In the genomic region with DNA sequence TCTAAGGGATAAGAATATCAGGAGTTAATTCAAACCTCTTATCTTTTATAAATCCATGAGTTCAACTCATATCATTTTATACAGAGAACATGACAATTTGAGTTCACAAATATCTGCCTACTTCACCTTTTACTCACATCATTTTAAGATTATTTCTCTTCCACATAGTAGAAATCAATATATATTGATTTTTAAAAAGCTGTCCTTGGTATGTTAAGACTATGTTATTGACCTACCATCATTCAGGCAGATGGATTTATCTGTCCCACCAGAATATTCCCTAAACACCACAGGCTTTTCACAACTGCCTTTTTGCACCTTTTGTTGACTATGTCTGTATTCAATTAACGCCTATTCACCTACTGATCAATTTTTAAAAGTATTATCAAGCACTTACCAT, we compare ENCODE assay signal across 1 cellular context.
TF ChIP-seq lines count a peak whose summit lies in the region.

No MANE protein-coding gene starts in this region.

TF ChIP-seq in GM12878, 131 proteins besides CTCF, POLR2A, EP300 and RAD21:
- TF ChIP-seq TARDBP (IDR thresholded peaks at IDR 0.05; ENCODE audit: borderline replicate concordance) (no peak), TCF12 (IDR thresholded peaks at IDR 0.05; ENCODE audit: low read depth, low read length) (no peak), PAX5 (IDR thresholded peaks at IDR 0.05; ENCODE audit: borderline replicate concordance, low read depth, low read length) (no peak), TAF1 (IDR thresholded peaks at IDR 0.05; ENCODE audit: borderline replicate concordance, low read depth, low read length) (no peak), HCFC1 (IDR thresholded peaks at IDR 0.05; ENCODE audit: low read length) (no peak), SP1 (IDR thresholded peaks at IDR 0.05; ENCODE audit: low read depth, low read length) (no peak), YY1 (IDR thresholded peaks at IDR 0.05; ENCODE audit: low read depth, low read length) (no peak), RUNX3 (IDR thresholded peaks at IDR 0.05; ENCODE audit: low read length) (no peak), ZNF384 (IDR thresholded peaks at IDR 0.05; ENCODE audit: borderline replicate concordance, low read depth, low read length) (no peak), SIN3A (IDR thresholded peaks at IDR 0.05; ENCODE audit: low read depth, low read length) (no peak), BRCA1 (IDR thresholded peaks at IDR 0.05; ENCODE audit: low read depth, low read length) (no peak), CBX5 (IDR thresholded peaks at IDR 0.05; ENCODE audit: low read depth) (no peak), SRF (IDR thresholded peaks at IDR 0.05; ENCODE audit: low read depth in 2 of 2, low read length in 2 of 2) (no peak), RCOR1 (conservative IDR thresholded peaks at IDR 0.05; ENCODE audit: low read depth, low read length) (no peak), ZNF687 (IDR thresholded peaks at IDR 0.05) (no peak)
- TF ChIP-seq, protein P1, sequence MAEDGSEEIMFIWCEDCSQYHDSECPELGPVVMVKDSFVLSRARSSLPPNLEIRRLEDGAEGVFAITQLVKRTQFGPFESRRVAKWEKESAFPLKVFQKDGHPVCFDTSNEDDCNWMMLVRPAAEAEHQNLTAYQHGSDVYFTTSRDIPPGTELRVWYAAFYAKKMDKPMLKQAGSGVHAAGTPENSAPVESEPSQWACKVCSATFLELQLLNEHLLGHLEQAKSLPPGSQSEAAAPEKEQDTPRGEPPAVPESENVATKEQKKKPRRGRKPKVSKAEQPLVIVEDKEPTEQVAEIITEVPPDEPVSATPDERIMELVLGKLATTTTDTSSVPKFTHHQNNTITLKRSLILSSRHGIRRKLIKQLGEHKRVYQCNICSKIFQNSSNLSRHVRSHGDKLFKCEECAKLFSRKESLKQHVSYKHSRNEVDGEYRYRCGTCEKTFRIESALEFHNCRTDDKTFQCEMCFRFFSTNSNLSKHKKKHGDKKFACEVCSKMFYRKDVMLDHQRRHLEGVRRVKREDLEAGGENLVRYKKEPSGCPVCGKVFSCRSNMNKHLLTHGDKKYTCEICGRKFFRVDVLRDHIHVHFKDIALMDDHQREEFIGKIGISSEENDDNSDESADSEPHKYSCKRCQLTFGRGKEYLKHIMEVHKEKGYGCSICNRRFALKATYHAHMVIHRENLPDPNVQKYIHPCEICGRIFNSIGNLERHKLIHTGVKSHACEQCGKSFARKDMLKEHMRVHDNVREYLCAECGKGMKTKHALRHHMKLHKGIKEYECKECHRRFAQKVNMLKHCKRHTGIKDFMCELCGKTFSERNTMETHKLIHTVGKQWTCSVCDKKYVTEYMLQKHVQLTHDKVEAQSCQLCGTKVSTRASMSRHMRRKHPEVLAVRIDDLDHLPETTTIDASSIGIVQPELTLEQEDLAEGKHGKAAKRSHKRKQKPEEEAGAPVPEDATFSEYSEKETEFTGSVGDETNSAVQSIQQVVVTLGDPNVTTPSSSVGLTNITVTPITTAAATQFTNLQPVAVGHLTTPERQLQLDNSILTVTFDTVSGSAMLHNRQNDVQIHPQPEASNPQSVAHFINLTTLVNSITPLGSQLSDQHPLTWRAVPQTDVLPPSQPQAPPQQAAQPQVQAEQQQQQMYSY (CRISPR knock-in tag; IDR thresholded peaks at IDR 0.05), result no peak
- TF ChIP-seq, protein P2, sequence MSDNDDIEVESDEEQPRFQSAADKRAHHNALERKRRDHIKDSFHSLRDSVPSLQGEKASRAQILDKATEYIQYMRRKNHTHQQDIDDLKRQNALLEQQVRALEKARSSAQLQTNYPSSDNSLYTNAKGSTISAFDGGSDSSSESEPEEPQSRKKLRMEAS (IDR thresholded peaks at IDR 0.05; ENCODE audit: low read depth, low read length), result no peak
